Comparison of ENCODE assay signal across 10 cellular contexts in the genomic region with DNA sequence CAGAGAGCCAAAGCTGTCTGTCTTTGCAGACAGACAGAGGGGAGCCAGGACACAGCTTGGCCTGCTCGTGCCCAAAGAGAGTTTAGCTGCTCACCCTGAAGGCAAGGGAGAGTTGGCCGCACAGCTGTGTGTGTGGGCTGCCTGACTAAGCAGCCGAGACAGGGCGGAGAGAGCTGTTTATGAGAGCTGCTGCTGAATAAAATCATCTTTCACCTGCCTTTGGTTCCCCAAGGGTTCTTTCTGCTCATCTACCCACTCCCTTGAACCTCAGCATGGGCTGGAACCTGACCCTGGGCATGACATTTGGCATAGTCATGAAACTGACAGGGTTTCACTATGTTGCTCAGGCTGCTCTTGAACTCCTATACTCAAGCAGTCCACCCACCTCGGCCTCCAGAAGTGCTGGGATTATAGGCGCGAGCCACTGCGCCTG.
DNase-seq lines count a peak whose midpoint lies in the region; ATAC-seq and TF ChIP-seq lines count a peak whose summit lies in the region.
"Had no signal": no experiment of that assay in that cellular context is flagged by ENCODE, and none has a peak within 500 bp of the region (broad histone marks: within the 10 kb centered on the region; RNA-seq: fewer than 3 reads in every experiment).

No MANE protein-coding gene starts in this region.

- peaks cover 2% of the 10 kb centered on the region for H3K36me3 Mint-ChIP-seq in activated T-cell treated with anti-CD3 and anti-CD28 coated beads, Interleukin-2, amount 50 U/mL, for 4 hours (ENCODE audit: insufficient read depth)
- H3K36me3 Mint-ChIP-seq in activated T-helper 2 cell treated with anti-CD3 and anti-CD28 coated beads, Interferon-gamma antibody, Interleukin-2, Interleukin-4, amounts not matched to agents 10 μg/mL and 5 μg/mL and 100 μg/mL, durations not matched to agents 14 hours and 24 hours and 36 hours (ENCODE audit: low read depth): peaks cover 3% of the 10 kb centered on the region

- H3K36me3 ChIP-seq in IMR-90 (ENCODE audit: control insufficient read depth, insufficient read depth, low read length): no peaks in the 10 kb centered on the region
- H3K36me3 ChIP-seq: suprapubic skin had no signal

- H3K14ac ChIP-seq in IMR-90 (replicated peaks; ENCODE audit: low read depth, low read length): no peak overlapping the region

- no peak overlapping the region for H4K5ac ChIP-seq in IMR-90 (ENCODE audit: low read depth, low read length)

- H3K23ac ChIP-seq in IMR-90 (ENCODE audit: low read depth, low read length): no peak overlapping the region

- no peak overlapping the region for H3K9ac ChIP-seq in IMR-90 (ENCODE audit: low read depth, low read length)

- H3K4ac ChIP-seq in IMR-90 (ENCODE audit: low read depth, low read length): no peak overlapping the region

- no peak for DNase-seq in activated T-cell treated with anti-CD3 and anti-CD28 coated beads, Interleukin-2, amount 50 U/mL, for 4 hours
- DNase-seq in activated T-cell treated with anti-CD3 and anti-CD28 coated beads for 4 hours (no peak), IMR-90 (peak; percentile 61), epithelial cell of prostate (ENCODE audit: low read depth, low spot score) (peak; percentile 3), hepatic stellate cell (ENCODE audit: low spot score) (no peak)
- peak; percentile 9 for DNase-seq in stimulated activated naive CD8-positive, alpha-beta T cell treated with anti-CD3 and anti-CD28 coated beads, Interleukin-15, Interleukin-2, amounts not matched to agents 100 U/mL and 50 U/mL, for 24 hours
- DNase-seq in activated T-helper 2 cell treated with anti-CD3 and anti-CD28 coated beads, Interferon-gamma antibody, Interleukin-2, Interleukin-4, amounts not matched to agents 10 μg/mL and 5 μg/mL and 100 μg/mL, durations not matched to agents 14 hours and 24 hours and 36 hours (ENCODE audit: low spot score): no peak

- no peak overlapping the region for H3K4me3 Mint-ChIP-seq in activated T-cell treated with anti-CD3 and anti-CD28 coated beads, Interleukin-2, amount 50 U/mL, for 4 hours
- H3K4me3 Mint-ChIP-seq in activated T-helper 2 cell treated with anti-CD3 and anti-CD28 coated beads, Interferon-gamma antibody, Interleukin-2, Interleukin-4, amounts not matched to agents 10 μg/mL and 5 μg/mL and 100 μg/mL, durations not matched to agents 14 hours and 24 hours and 36 hours (ENCODE audit: low read depth): no peak overlapping the region
- H3K4me3 Mint-ChIP-seq: nephron had no signal

- POLR2A ChIA-PET in IMR-90 (lab: Charles Lee; ENCODE audit: unreplicated experiment): interaction anchor here (0.5 kb wide), 1 partner anchor 182 kb away, joined by 3 read pairs; no protein-coding TSS in a partner anchor

- no peaks in the 10 kb centered on the region for H3K27me3 ChIP-seq in IMR-90 (ENCODE audit: control insufficient read depth, insufficient read depth, low read length)
- H3K27me3 ChIP-seq: suprapubic skin had no signal

- no peak overlapping the region for H2AFZ ChIP-seq in IMR-90 (replicated peaks; ENCODE audit: low read length, poor library complexity)

- CTCF ChIA-PET in IMR-90 (lab: Yijun Ruan, JAX): no interaction called here

- no CpG with 5 or more reads among the region's 8 CpGs for WGBS in IMR-90 (ENCODE audit: extremely low coverage in 2 of 2, insufficient read length in 1 of 2), 2 experiments

- no peak overlapping the region for H2AK9ac ChIP-seq in IMR-90 (replicated peaks; ENCODE audit: low read depth, low read length, poor library complexity)

- H3K79me1 ChIP-seq in IMR-90 (ENCODE audit: low read depth in 1 of 2, low read length in 2 of 2): no peaks in the 10 kb centered on the region

- ATAC-seq in activated T-cell treated with anti-CD3 and anti-CD28 coated beads, Interleukin-2, amount 50 U/mL, for 4 hours: peak; percentile 43 to 60
- ATAC-seq in IMR-90 (ENCODE audit: low read depth) (peak; percentile 89), GM21825 (IDR thresholded peaks at IDR 0.05; ENCODE audit: unreplicated experiment) (no peak)
- peak; percentile 46 for ATAC-seq in stimulated activated naive CD8-positive, alpha-beta T cell treated with anti-CD3 and anti-CD28 coated beads, Interleukin-15, Interleukin-2, amounts not matched to agents 100 U/mL and 50 U/mL, for 24 hours

- H2BK15ac ChIP-seq in IMR-90 (ENCODE audit: low read depth, low read length): no peak overlapping the region

- no peak for TF ChIP-seq RAD21 in IMR-90 (IDR thresholded peaks at IDR 0.05; ENCODE audit: low read length)

- no TSS peak for BruUV-seq in IMR-90 (replicated peaks; lab: Mats Ljungman, UMichigan)

- dilution Hi-C loops in IMR-90 (cut with HindIII; ENCODE audit: low sequenced_read_pairs, unreplicated experiment): no loop called here

- no peaks in the 10 kb centered on the region for H3K9me3 Mint-ChIP-seq in activated T-cell treated with anti-CD3 and anti-CD28 coated beads, Interleukin-2, amount 50 U/mL, for 4 hours
- no peaks in the 10 kb centered on the region for H3K9me3 Mint-ChIP-seq in activated T-helper 2 cell treated with anti-CD3 and anti-CD28 coated beads, Interferon-gamma antibody, Interleukin-2, Interleukin-4, amounts not matched to agents 10 μg/mL and 5 μg/mL and 100 μg/mL, durations not matched to agents 14 hours and 24 hours and 36 hours

- no peak overlapping the region for H3K4me2 ChIP-seq in IMR-90 (ENCODE audit: low read depth, low read length)

- in situ Hi-C loops in IMR-90 (cut with MboI; ENCODE audit: low sequenced_read_pairs): no loop called here

- no peaks in the 10 kb centered on the region; the same call in 1 of the 2 replicates for H3K4me1 ChIP-seq in IMR-90 (ENCODE audit: control insufficient read depth, insufficient read depth, low read length)

- H2BK20ac ChIP-seq in IMR-90 (ENCODE audit: low read depth, low read length): no peak overlapping the region

- TF ChIP-seq CTCF in IMR-90 (conservative IDR thresholded peaks at IDR 0.05; ENCODE audit: low read depth, low read length): no peak

- H3K4me1 Mint-ChIP-seq in activated T-cell treated with anti-CD3 and anti-CD28 coated beads, Interleukin-2, amount 50 U/mL, for 4 hours (ENCODE audit: low read depth): no peaks in the 10 kb centered on the region
- H3K4me1 Mint-ChIP-seq in activated T-helper 2 cell treated with anti-CD3 and anti-CD28 coated beads, Interferon-gamma antibody, Interleukin-2, Interleukin-4, amounts not matched to agents 10 μg/mL and 5 μg/mL and 100 μg/mL, durations not matched to agents 14 hours and 24 hours and 36 hours (ENCODE audit: low read depth): peaks cover 1% of the 10 kb centered on the region

- H3K27me3 Mint-ChIP-seq in activated T-cell treated with anti-CD3 and anti-CD28 coated beads, Interleukin-2, amount 50 U/mL, for 4 hours (ENCODE audit: low read depth): peaks cover 3% of the 10 kb centered on the region
- H3K27me3 Mint-ChIP-seq in activated T-helper 2 cell treated with anti-CD3 and anti-CD28 coated beads, Interferon-gamma antibody, Interleukin-2, Interleukin-4, amounts not matched to agents 10 μg/mL and 5 μg/mL and 100 μg/mL, durations not matched to agents 14 hours and 24 hours and 36 hours (ENCODE audit: low read depth): peaks cover 11% of the 10 kb centered on the region

- no peak overlapping the region for H3K18ac ChIP-seq in IMR-90 (ENCODE audit: low read depth, low read length)

- no peak for TF ChIP-seq POLR2A in IMR-90 (IDR thresholded peaks at IDR 0.05; ENCODE audit: low read depth, low read length)

- intact Hi-C loops in IMR-90 (cut with micrococcal nuclease): no loop called here
- intact Hi-C loops in activated T-helper 2 cell treated with anti-CD3 and anti-CD28 coated beads, Interferon-gamma antibody, Interleukin-2, Interleukin-4, amounts not matched to agents 10 μg/mL and 5 μg/mL and 100 μg/mL, durations not matched to agents 14 hours and 24 hours and 36 hours (cut with micrococcal nuclease): no loop called here

- no peak overlapping the region for H2BK120ac ChIP-seq in IMR-90 (ENCODE audit: low read depth, low read length)

- no peak overlapping the region for H3K27ac Mint-ChIP-seq in activated T-helper 2 cell treated with anti-CD3 and anti-CD28 coated beads, Interferon-gamma antibody, Interleukin-2, Interleukin-4, amounts not matched to agents 10 μg/mL and 5 μg/mL and 100 μg/mL, durations not matched to agents 14 hours and 24 hours and 36 hours
- H3K27ac Mint-ChIP-seq: nephron had no signal

- no peak overlapping the region for H2AK5ac ChIP-seq in IMR-90 (ENCODE audit: low read depth, low read length)

- no peak overlapping the region for H2BK5ac ChIP-seq in IMR-90 (ENCODE audit: low read depth, low read length, poor library complexity, severe bottlenecking)

- no peak overlapping the region for H3K27ac ChIP-seq in IMR-90 (ENCODE audit: insufficient read depth, low read length)
- H3K27ac ChIP-seq in epithelial cell of prostate: no peak overlapping the region
- H3K27ac ChIP-seq: suprapubic skin had no signal

- H3K9me1 ChIP-seq in IMR-90 (ENCODE audit: insufficient read depth, low read length): no peaks in the 10 kb centered on the region

- no peaks in the 10 kb centered on the region for H3K9me3 ChIP-seq in IMR-90 (ENCODE audit: control insufficient read depth, insufficient read depth, low read length)
- H3K9me3 ChIP-seq: suprapubic skin had no signal

- no peak overlapping the region for H4K8ac ChIP-seq in IMR-90 (ENCODE audit: low read depth in 2 of 2, low read length in 2 of 2)

- H4K91ac ChIP-seq in IMR-90 (ENCODE audit: insufficient read depth, low read depth, low read length): no peak overlapping the region

- no peak overlapping the region for H3K56ac ChIP-seq in IMR-90 (ENCODE audit: extremely low read depth, insufficient read depth, low read length)

- no peaks in the 10 kb centered on the region for H4K20me1 ChIP-seq in IMR-90 (ENCODE audit: insufficient read depth, low read length)

- no peak overlapping the region for H3K4me3 ChIP-seq in IMR-90 (ENCODE audit: insufficient read depth, low read depth, low read length)
- H3K4me3 ChIP-seq: suprapubic skin had no signal

TF ChIP-seq in IMR-90, 13 proteins besides CTCF, POLR2A, EP300 and RAD21 (continues in another document):
- no peak for TF ChIP-seq CHD1 (IDR thresholded peaks at IDR 0.05; ENCODE audit: low read depth, low read length)
- TF ChIP-seq CEBPB (IDR thresholded peaks at IDR 0.05; ENCODE audit: low read depth, low read length): no peak
- TF ChIP-seq BHLHE40 (IDR thresholded peaks at IDR 0.05; ENCODE audit: low read depth, low read length): no peak
- TF ChIP-seq SMC3 (IDR thresholded peaks at IDR 0.05; ENCODE audit: low read depth, low read length): no peak
- TF ChIP-seq RFX5 (IDR thresholded peaks at IDR 0.05; ENCODE audit: low read depth, low read length): no peak
- no peak for TF ChIP-seq RCOR1 (IDR thresholded peaks at IDR 0.05; ENCODE audit: insufficient replicate concordance, low read length)
- no peak for TF ChIP-seq FOS (IDR thresholded peaks at IDR 0.05; ENCODE audit: low read depth, low read length)
- TF ChIP-seq MAFK (IDR thresholded peaks at IDR 0.05; ENCODE audit: low read depth, low read length): no peak

Comparison
In these comparisons a context has a peak if more than half of its experiments do, and no peak if none do; other contexts are left out.
1. DNase-seq: peak in IMR-90 (single experiment), epithelial cell of prostate (single experiment) and stimulated activated naive CD8-positive, alpha-beta T cell treated with anti-CD3 and anti-CD28 coated beads, Interleukin-15, Interleukin-2, amounts not matched to agents 100 U/mL and 50 U/mL, for 24 hours (single experiment); none in activated T-cell treated with anti-CD3 and anti-CD28 coated beads, Interleukin-2, amount 50 U/mL, for 4 hours (single experiment), activated T-cell treated with anti-CD3 and anti-CD28 coated beads for 4 hours (single experiment), activated T-helper 2 cell treated with anti-CD3 and anti-CD28 coated beads, Interferon-gamma antibody, Interleukin-2, Interleukin-4, amounts not matched to agents 10 μg/mL and 5 μg/mL and 100 μg/mL, durations not matched to agents 14 hours and 24 hours and 36 hours (single experiment) and hepatic stellate cell (single experiment).